1 cellular context compared by ENCODE assay signal in genomic region chr3:42706721-42707619, GRCh38.
A peak's percentile ranks its signal among the peaks of the same experiment; 100 is the strongest.
TF ChIP-seq lines count a peak whose summit lies in the region.

No MANE protein-coding gene starts in this region.

TF ChIP-seq in HepG2, 621 proteins besides CTCF, POLR2A, EP300 and RAD21:
- TF ChIP-seq ZNF83 (CRISPR knock-in tag; IDR thresholded peaks at IDR 0.05; ENCODE audit: borderline replicate concordance), result no peak
- TF ChIP-seq ZNF768 (CRISPR knock-in tag; IDR thresholded peaks at IDR 0.05), result peak; percentile 61
